In the genomic region with DNA sequence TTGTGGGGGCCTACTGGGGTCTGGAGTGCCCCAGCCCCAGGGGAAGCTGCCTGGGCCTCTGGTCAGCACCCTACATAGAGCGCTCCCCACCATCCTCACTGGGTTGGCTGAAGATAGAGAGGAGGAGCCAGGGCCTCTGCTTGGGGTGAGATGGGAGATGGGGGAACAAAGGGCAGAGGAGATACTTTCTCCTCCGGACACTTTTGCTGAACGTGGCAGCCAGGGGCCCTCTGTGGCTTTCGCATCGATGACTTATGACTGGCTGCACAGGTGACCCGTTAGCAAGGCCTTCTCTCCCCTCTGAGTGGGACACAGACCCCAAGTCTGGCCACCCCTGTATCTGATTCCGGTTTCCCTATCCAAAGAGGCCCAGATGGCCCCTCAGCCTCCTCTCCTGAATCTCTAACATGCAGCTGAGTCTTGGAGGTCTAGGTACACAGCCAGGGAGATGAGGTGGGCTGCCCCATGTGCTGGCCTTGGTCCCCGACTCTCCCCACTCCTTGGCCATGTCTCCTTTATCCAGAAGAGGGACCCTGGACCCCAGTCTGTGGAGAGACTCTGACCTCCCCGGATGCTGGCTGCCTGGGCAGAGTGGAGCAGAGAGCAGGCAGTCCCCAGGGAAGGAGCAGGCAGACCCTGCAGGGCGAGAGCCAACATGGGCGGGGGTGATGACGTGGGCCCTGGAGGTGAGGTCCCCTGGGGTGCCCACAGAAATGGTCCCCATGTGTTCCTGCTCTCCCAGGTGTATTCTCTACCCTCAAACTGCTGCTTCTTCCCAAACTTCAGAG, we compare ENCODE assay signal across 1 cellular context.
TF ChIP-seq lines count a peak whose summit lies in the region.

No MANE protein-coding gene starts in this region.

TF ChIP-seq in H1, 55 proteins besides CTCF, POLR2A, EP300 and RAD21:
- TF ChIP-seq BCL11A (IDR thresholded peaks at IDR 0.05; ENCODE audit: low read depth in 2 of 2, low read length in 2 of 2) (no peak), BACH1 (IDR thresholded peaks at IDR 0.05; ENCODE audit: low read length) (no peak), FOSL1 (IDR thresholded peaks at IDR 0.05; ENCODE audit: insufficient read depth, low read depth, low read length) (no peak), JUND (IDR thresholded peaks at IDR 0.05; ENCODE audit: low read length) (no peak), HDAC6 (IDR thresholded peaks at IDR 0.05; ENCODE audit: low read depth, low read length) (no peak), SIX5 (IDR thresholded peaks at IDR 0.05; ENCODE audit: low read depth, low read length) (no peak), POU5F1 (IDR thresholded peaks at IDR 0.05; ENCODE audit: low read depth, low read length) (no peak)
